In the genomic region with DNA sequence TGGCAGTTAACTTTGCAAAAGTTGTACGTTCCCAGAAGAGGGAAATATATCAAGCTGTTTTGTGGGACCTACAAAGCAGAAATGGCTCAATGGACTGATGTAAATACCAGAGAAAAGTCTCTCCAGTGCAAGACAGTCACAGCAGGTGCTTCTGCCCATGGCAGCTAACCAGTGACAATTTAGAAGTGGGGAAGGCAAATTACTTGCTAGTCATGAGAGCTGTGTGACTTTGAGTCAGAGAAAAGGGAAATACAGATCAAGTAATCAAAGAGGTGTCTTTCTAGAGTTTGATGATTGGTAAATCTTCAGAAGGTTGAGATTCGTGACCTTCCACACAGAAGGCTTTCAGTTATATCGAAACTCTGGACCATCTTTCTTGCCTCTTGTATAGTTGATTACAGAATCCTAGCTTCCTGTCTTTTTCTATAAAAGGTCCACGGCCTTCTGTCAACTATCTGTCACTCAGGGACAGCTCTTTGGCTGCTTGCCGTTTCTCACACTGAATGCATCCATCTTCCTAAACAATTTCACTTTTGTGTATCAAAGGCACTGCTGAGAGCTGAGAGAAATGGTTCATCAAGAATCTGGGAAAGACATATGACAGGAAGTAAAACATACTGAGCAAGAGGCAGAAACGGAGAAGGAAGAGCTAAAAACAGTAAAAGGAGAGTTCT, we compare ENCODE assay signal across 11 cellular contexts.
DNase-seq lines count a peak whose midpoint lies in the region; ATAC-seq and TF ChIP-seq lines count a peak whose summit lies in the region.
"Had no signal": no experiment of that assay in that cellular context is flagged by ENCODE, and none has a peak within 500 bp of the region (broad histone marks: within the 10 kb centered on the region; RNA-seq: fewer than 3 reads in every experiment).

No MANE protein-coding gene starts in this region.

- no peaks in the 10 kb centered on the region for H3K9me3 ChIP-seq in SJCRH30 (replicated peaks)

- H3K4me1 Mint-ChIP-seq in brain: peaks cover 41% of the 10 kb centered on the region
- H3K4me1 Mint-ChIP-seq: natural killer cell had no signal

- no peaks in the 10 kb centered on the region for H3K9me3 Mint-ChIP-seq in brain
- H3K9me3 Mint-ChIP-seq: T-helper 1 cell treated with Interleukin-12 subunit alpha and Interleukin-12 subunit beta and Interleukin-4 antibody, amounts not matched to agents 30 μg/mL and 1 μg/mL, for 36 hours had no signal

- ATAC-seq in GM19452 (IDR thresholded peaks at IDR 0.05; ENCODE audit: unreplicated experiment): peak; percentile 53
- peak; percentile 50 for ATAC-seq in HG03280 (IDR thresholded peaks at IDR 0.05; ENCODE audit: unreplicated experiment)
- ATAC-seq: natural killer cell had no signal

- DNase-seq in COLO829 (ENCODE audit: low spot score) (peak; percentile 87), SJCRH30 (no peak), NCI-H524 treated with DMSO at 0.1 percent for 48 hours (lab: John Stamatoyannopoulos, UW) (no peak)
- DNase-seq in activated effector memory CD4-positive, alpha-beta T cell treated with anti-CD3 and anti-CD28 coated beads, Interleukin-2, amount 50 U/mL, for 16 hours: no peak
- DNase-seq in stimulated activated CD4-positive, alpha-beta T cell treated with anti-CD3 and anti-CD28 coated beads, Interleukin-12 subunit alpha, Interleukin-12 subunit beta, amount 100 ng/mL, for 4 hours: no peak
- DNase-seq: DND-41, natural killer cell had no signal

- H3K27me3 Mint-ChIP-seq in brain: no peaks in the 10 kb centered on the region

- H3K27ac ChIP-seq in SJCRH30: no peak overlapping the region

- peak overlapping the region; percentile 56 to 84 (median 75) for H3K27ac Mint-ChIP-seq in brain
- H3K27ac Mint-ChIP-seq: natural killer cell; T-helper 1 cell treated with Interleukin-12 subunit alpha and Interleukin-12 subunit beta and Interleukin-4 antibody, amounts not matched to agents 30 μg/mL and 1 μg/mL, for 36 hours had no signal

- no peaks in the 10 kb centered on the region for H3K27me3 ChIP-seq in SJCRH30

- H3K4me1 ChIP-seq in SJCRH30: peaks cover 15% of the 10 kb centered on the region

- no peak for TF ChIP-seq CTCF in brain (conservative IDR thresholded peaks at IDR 0.05)

- no peaks in the 10 kb centered on the region for H3K36me3 ChIP-seq in SJCRH30

- H3K4me3 Mint-ChIP-seq in brain: peak overlapping the region; percentile 8 to 54 (median 31)
- H3K4me3 Mint-ChIP-seq: natural killer cell; T-helper 1 cell treated with Interleukin-12 subunit alpha and Interleukin-12 subunit beta and Interleukin-4 antibody, amounts not matched to agents 30 μg/mL and 1 μg/mL, for 36 hours had no signal

- H3K36me3 Mint-ChIP-seq in brain: no peaks in the 10 kb centered on the region
- H3K36me3 Mint-ChIP-seq: natural killer cell had no signal

- no peak overlapping the region for H3K4me3 ChIP-seq in SJCRH30
